ENCODE assay signal across 33 cellular contexts in the genomic region with DNA sequence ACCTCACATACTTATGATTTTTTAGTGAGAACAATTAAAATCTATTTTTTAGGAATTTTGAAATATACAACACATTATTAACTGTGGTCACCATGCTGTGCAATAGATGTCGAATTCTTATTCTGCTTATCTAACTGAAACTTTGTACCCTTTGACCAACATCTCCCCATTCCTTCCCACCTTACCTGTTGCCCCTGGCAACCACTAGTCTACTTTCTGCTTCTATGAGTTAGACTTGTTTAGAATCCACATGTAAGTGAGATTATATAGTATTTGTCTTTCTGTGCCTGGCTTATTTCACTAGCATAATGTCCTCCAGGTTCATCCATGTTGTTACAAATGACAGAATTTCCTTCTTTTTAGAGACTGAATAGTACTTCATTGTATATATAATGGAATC.
"Had no signal": no experiment of that assay in that cellular context is flagged by ENCODE, and none has a peak within 500 bp of the region (broad histone marks: within the 10 kb centered on the region; RNA-seq: fewer than 3 reads in every experiment).

No MANE protein-coding gene starts in this region.

- H3K4me3 ChIP-seq: MG63 had no signal

- DNase-seq: Karpas-422, MG63, MM.1S, NCI-H1048, NCI-H1092, NCI-H1092 treated with DMSO at 0.1 percent for 48 hours, NCI-H1105, NCI-H1105 treated with DMSO at 0.1 percent for 48 hours, NCI-H1417, NCI-H1417 treated with DMSO at 0.1 percent for 48 hours, NCI-H1436, NCI-H1436 treated with DMSO at 0.1 percent for 48 hours, NCI-H146, NCI-H1694, NCI-H1694 treated with DMSO at 0.1 percent for 48 hours, NCI-H187, NCI-H187 treated with DMSO at 0.1 percent for 48 hours, NCI-H1930, NCI-H2029, NCI-H2029 treated with DMSO at 0.1 percent for 48 hours, NCI-H2081, NCI-H2081 treated with DMSO at 0.1 percent for 48 hours, NCI-H2107, NCI-H2171, NCI-H2171 treated with DMSO at 0.1 percent for 48 hours, NCI-H2227 treated with DMSO at 0.1 percent for 48 hours, NCI-H226, NCI-H345, NCI-H446, NCI-H446 treated with DMSO at 0.1 percent for 48 hours, NCI-H510A, NCI-H510A treated with DMSO at 0.1 percent for 48 hours, NCI-H524 had no signal

- H3K36me3 ChIP-seq: MG63 had no signal

- H3K27me3 ChIP-seq: MG63 had no signal

- H3K9me3 ChIP-seq: MG63 had no signal
